In the genomic region with DNA sequence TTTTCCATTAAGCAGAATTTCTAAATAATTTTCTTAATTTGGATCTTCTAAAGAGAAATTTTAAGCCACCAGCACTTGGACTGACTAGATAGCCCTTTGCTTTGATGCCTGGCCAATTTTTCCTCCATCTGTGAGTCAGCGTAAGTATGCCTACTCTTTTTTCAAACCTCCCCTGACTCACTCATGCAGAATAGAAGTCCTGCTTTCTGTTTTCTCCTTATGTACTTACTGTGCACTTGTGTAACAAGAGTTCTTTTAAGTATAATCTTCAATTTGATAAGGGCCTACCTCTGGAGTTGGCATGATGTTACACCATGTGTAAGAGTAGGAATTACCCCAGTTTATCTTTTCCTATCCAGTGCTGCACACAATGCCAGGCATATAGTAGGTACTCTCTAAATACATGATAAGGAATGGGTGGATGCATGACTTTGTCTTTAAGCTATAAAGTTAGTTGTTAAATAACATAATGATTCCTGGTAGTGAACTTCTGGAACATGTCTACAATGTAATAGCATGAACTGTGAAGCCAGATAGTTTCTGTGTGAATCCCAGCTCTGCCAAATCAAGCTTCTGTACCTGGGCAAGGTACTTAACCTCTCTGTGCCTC, we compare ENCODE assay signal across 9 cellular contexts.
DNase-seq lines count a peak whose midpoint lies in the region; ATAC-seq and TF ChIP-seq lines count a peak whose summit lies in the region.
"Had no signal": no experiment of that assay in that cellular context is flagged by ENCODE, and none has a peak within 500 bp of the region (broad histone marks: within the 10 kb centered on the region; RNA-seq: fewer than 3 reads in every experiment).

No MANE protein-coding gene starts in this region.

- intact Hi-C loops in left cardiac atrium (cut with DNase I), result no loop called here

- DNase-seq in left cardiac atrium, result peak; percentile 42
- DNase-seq in T-helper 9 cell, result no peak
- DNase-seq in osteocyte (ENCODE audit: extremely low spot score, unreplicated experiment), result no peak
- DNase-seq in T-helper 17 cell, result no peak
- no peak for DNase-seq in Karpas-422
- DNase-seq: effector memory CD8-positive, alpha-beta T cell had no signal

- H3K27me3 Mint-ChIP-seq in activated T-helper 17 cell treated with anti-CD3 and anti-CD28 coated beads, Interleukin-2, amount 50 U/mL, for 72 hours, result no peaks in the 10 kb centered on the region
- H3K27me3 Mint-ChIP-seq in osteocyte (ENCODE audit: unreplicated experiment) (no peaks in the 10 kb centered on the region), T-helper 17 cell (no peaks in the 10 kb centered on the region)
- H3K27me3 Mint-ChIP-seq: effector memory CD8-positive, alpha-beta T cell had no signal

- H3K36me3 Mint-ChIP-seq in activated T-helper 17 cell treated with anti-CD3 and anti-CD28 coated beads, Interleukin-2, amount 50 U/mL, for 72 hours (ENCODE audit: low read depth), result peaks cover 4% of the 10 kb centered on the region
- peaks cover 2% of the 10 kb centered on the region for H3K36me3 Mint-ChIP-seq in osteocyte (ENCODE audit: unreplicated experiment)
- no peaks in the 10 kb centered on the region for H3K36me3 Mint-ChIP-seq in T-helper 17 cell (ENCODE audit: low read depth)

- peak overlapping the region; percentile 56 for H3K4me3 ChIP-seq in skeletal muscle satellite cell (ENCODE audit: low read length)
- no peak overlapping the region for H3K4me3 ChIP-seq in Karpas-422 (ENCODE audit: low read length)

- no peak overlapping the region for H3K27ac ChIP-seq in Karpas-422 (ENCODE audit: low read length)

- peak; percentile 42 for ATAC-seq in GM18868 (IDR thresholded peaks at IDR 0.05; ENCODE audit: unreplicated experiment)
- ATAC-seq in activated T-helper 17 cell treated with anti-CD3 and anti-CD28 coated beads, Interleukin-2, amount 50 U/mL, for 72 hours (replicated peaks), result peak; percentile 37
- ATAC-seq in left cardiac atrium, result peak; percentile 78 to 97
- no peak for ATAC-seq in T-helper 17 cell
- ATAC-seq: effector memory CD8-positive, alpha-beta T cell had no signal

- H3K27me3 ChIP-seq in skeletal muscle satellite cell (ENCODE audit: control insufficient read depth, insufficient read depth, low read length) (no peaks in the 10 kb centered on the region), Karpas-422 (ENCODE audit: low read length) (no peaks in the 10 kb centered on the region)

- H3K36me3 ChIP-seq in skeletal muscle satellite cell (ENCODE audit: insufficient read depth, low read length) (no peaks in the 10 kb centered on the region), Karpas-422 (ENCODE audit: insufficient read depth, low read length) (no peaks in the 10 kb centered on the region)

- TF ChIP-seq CTCF in osteocyte (IDR thresholded peaks at IDR 0.05), result no peak

- no peaks in the 10 kb centered on the region for H4K20me1 ChIP-seq in Karpas-422 (ENCODE audit: insufficient read depth, low read depth, low read length)

- H3K27ac Mint-ChIP-seq in activated T-helper 17 cell treated with anti-CD3 and anti-CD28 coated beads, Interleukin-2, amount 50 U/mL, for 72 hours, result no peak overlapping the region
- H3K27ac Mint-ChIP-seq in osteocyte (ENCODE audit: unreplicated experiment), result no peak overlapping the region
- H3K27ac Mint-ChIP-seq in T-helper 17 cell, result no peak overlapping the region
- H3K27ac Mint-ChIP-seq: effector memory CD8-positive, alpha-beta T cell had no signal

- H3K4me3 Mint-ChIP-seq in activated T-helper 17 cell treated with anti-CD3 and anti-CD28 coated beads, Interleukin-2, amount 50 U/mL, for 72 hours, result no peak overlapping the region
- H3K4me3 Mint-ChIP-seq in osteocyte (ENCODE audit: unreplicated experiment) (no peak overlapping the region), T-helper 17 cell (no peak overlapping the region)
- H3K4me3 Mint-ChIP-seq: effector memory CD8-positive, alpha-beta T cell had no signal

- H3K9ac ChIP-seq in skeletal muscle satellite cell (ENCODE audit: low read depth, low read length) (no peak overlapping the region), Karpas-422 (ENCODE audit: low read length) (no peak overlapping the region)

- no peaks in the 10 kb centered on the region for H3K9me2 ChIP-seq in Karpas-422 (replicated peaks; ENCODE audit: insufficient read depth, low read length)

- H3K79me2 ChIP-seq in Karpas-422 (ENCODE audit: low read length), result no peaks in the 10 kb centered on the region

- H3K4me2 ChIP-seq in skeletal muscle satellite cell (ENCODE audit: low read length) (peak overlapping the region; percentile 81), Karpas-422 (ENCODE audit: low read depth, low read length, poor library complexity, severe bottlenecking) (no peak overlapping the region)

- H3K4me1 Mint-ChIP-seq in activated T-helper 17 cell treated with anti-CD3 and anti-CD28 coated beads, Interleukin-2, amount 50 U/mL, for 72 hours, result no peaks in the 10 kb centered on the region
- H3K4me1 Mint-ChIP-seq in osteocyte (ENCODE audit: unreplicated experiment), result peaks cover 2% of the 10 kb centered on the region
- H3K4me1 Mint-ChIP-seq in T-helper 17 cell, result no peaks in the 10 kb centered on the region

- H3K9me3 Mint-ChIP-seq in activated T-helper 17 cell treated with anti-CD3 and anti-CD28 coated beads, Interleukin-2, amount 50 U/mL, for 72 hours, result peaks cover 4% of the 10 kb centered on the region
- H3K9me3 Mint-ChIP-seq in osteocyte (ENCODE audit: unreplicated experiment), result no peaks in the 10 kb centered on the region

- H3K9me3 ChIP-seq in skeletal muscle satellite cell (replicated peaks; ENCODE audit: low read length), result no peaks in the 10 kb centered on the region
- no peaks in the 10 kb centered on the region for H3K9me3 ChIP-seq in T-helper 17 cell (ENCODE audit: control insufficient read depth, low read length, poor library complexity, severe bottlenecking)
- 0 out of 2 replicates have a peak, but pooled peaks cover 3% of the 10 kb centered on the region for H3K9me3 ChIP-seq in Karpas-422 (ENCODE audit: low read length)

- no peak overlapping the region for H2AFZ ChIP-seq in Karpas-422 (ENCODE audit: low read length)

- peaks cover 12% of the 10 kb centered on the region for H3K4me1 ChIP-seq in skeletal muscle satellite cell (ENCODE audit: control insufficient read depth, insufficient read depth, low read length)
- H3K4me1 ChIP-seq in Karpas-422 (ENCODE audit: low read length), result no peaks in the 10 kb centered on the region
